ENCODE assay signal across 11 cellular contexts in genomic region chr2:173218331-173219056, GRCh38.
A peak's percentile ranks its signal among the peaks of the same experiment; 100 is the strongest.
DNase-seq lines count a peak whose midpoint lies in the region; ATAC-seq and TF ChIP-seq lines count a peak whose summit lies in the region.
"Had no signal": no experiment of that assay in that cellular context is flagged by ENCODE, and none has a peak within 500 bp of the region (broad histone marks: within the 10 kb centered on the region; RNA-seq: fewer than 3 reads in every experiment).

No MANE protein-coding gene starts in this region.

- H3K27ac Mint-ChIP-seq in neural progenitor cell = peak overlapping the region; percentile 100
- no peak overlapping the region for H3K27ac Mint-ChIP-seq in activated CD4-positive, alpha-beta memory T cell treated with anti-CD3 and anti-CD28 coated beads, Interleukin-2, amount 10 ng/mL, durations not matched to agents 7 days and 5 days
- H3K27ac Mint-ChIP-seq: activated CD4-positive, alpha-beta memory T cell treated with anti-CD3 and anti-CD28 coated beads for 36 hours had no signal

- no peak overlapping the region for H3K4me2 ChIP-seq in DND-41 (ENCODE audit: insufficient read depth, low read length)
- H3K4me2 ChIP-seq in neural progenitor cell = peak overlapping the region; percentile 42

- intact Hi-C loops in Panc1 (cut with micrococcal nuclease; ENCODE audit: unreplicated experiment) = no loop called here

- no peaks in the 10 kb centered on the region; the same call in 1 of the 2 replicates for H3K36me3 ChIP-seq in DND-41 (ENCODE audit: insufficient read depth, low read length)
- H3K36me3 ChIP-seq in Panc1 (ENCODE audit: control insufficient read depth, insufficient read depth, low read length) = peaks cover 8% of the 10 kb centered on the region
- H3K36me3 ChIP-seq in neural progenitor cell = no peaks in the 10 kb centered on the region

- H3K4me3 Mint-ChIP-seq in neural progenitor cell = peak overlapping the region; percentile 63
- H3K4me3 Mint-ChIP-seq in activated CD4-positive, alpha-beta memory T cell treated with anti-CD3 and anti-CD28 coated beads, Interleukin-2, amount 10 ng/mL, durations not matched to agents 7 days and 5 days = no peak overlapping the region
- H3K4me3 Mint-ChIP-seq: activated CD4-positive, alpha-beta memory T cell treated with anti-CD3 and anti-CD28 coated beads for 36 hours had no signal

- H3F3A ChIP-seq in neural progenitor cell (ENCODE audit: low read depth) = peaks cover 13% of the 10 kb centered on the region

- H3K4me3 ChIP-seq in DND-41 (ENCODE audit: low read depth in 1 of 2, low read length in 2 of 2) = no peak overlapping the region
- H3K4me3 ChIP-seq in Panc1 (ENCODE audit: low read depth in 2 of 2, low read length in 2 of 2) = no peak overlapping the region
- H3K4me3 ChIP-seq in fibroblast of villous mesenchyme (ENCODE audit: low read depth, low read length) = no peak overlapping the region
- no peak overlapping the region for H3K4me3 ChIP-seq in neural progenitor cell
- H3K4me3 ChIP-seq: ascending aorta had no signal

- peaks cover 44% of the 10 kb centered on the region for H3K4me1 Mint-ChIP-seq in neural progenitor cell
- peaks cover 5% of the 10 kb centered on the region for H3K4me1 Mint-ChIP-seq in activated CD4-positive, alpha-beta memory T cell treated with anti-CD3 and anti-CD28 coated beads, Interleukin-2, amount 10 ng/mL, durations not matched to agents 7 days and 5 days

- H3K27ac ChIP-seq in DND-41 (ENCODE audit: low read length) = no peak overlapping the region
- H3K27ac ChIP-seq in Panc1 (ENCODE audit: low read length) = peak overlapping the region; percentile 79
- peak overlapping the region; percentile 30 for H3K27ac ChIP-seq in neural progenitor cell
- H3K27ac ChIP-seq: ascending aorta had no signal

- CTCF ChIA-PET in Panc1 (lab: Charles Lee) = no interaction called here
- CTCF ChIA-PET in activated CD4-positive, alpha-beta memory T cell treated with anti-CD3 and anti-CD28 coated beads, Interleukin-2, amount 10 ng/mL, durations not matched to agents 7 days and 5 days (lab: Charles Lee) = interaction anchor here (0.9 to 3.0 kb wide), 4 partner anchors 8 to 191 kb away, joined by 3 to 22 read pairs (median 8); no protein-coding TSS in a partner anchor

- H3K9ac ChIP-seq in DND-41 (ENCODE audit: low read depth, low read length) (no peak overlapping the region), neural progenitor cell (no peak overlapping the region)

- in situ Hi-C loops in Panc1 (cut with HindIII; ENCODE audit: low pct_unique_long_range_greater_than_20kb, low sequenced_read_pairs) = no loop called here

- H2AFZ ChIP-seq in DND-41 (ENCODE audit: low read depth, low read length) = no peak overlapping the region
- H2AFZ ChIP-seq in neural progenitor cell (replicated peaks) = peak overlapping the region; percentile 29

- no peak for TF ChIP-seq CTCF in DND-41 (IDR thresholded peaks at IDR 0.05; ENCODE audit: borderline replicate concordance, extremely low read depth, low read length, poor library complexity, severe bottlenecking)
- no peak for TF ChIP-seq CTCF in Panc1 (IDR thresholded peaks at IDR 0.05)
- no peak for TF ChIP-seq CTCF in fibroblast of villous mesenchyme (IDR thresholded peaks at IDR 0.05; ENCODE audit: insufficient read depth, low read depth, low read length)
- TF ChIP-seq CTCF in neural progenitor cell (IDR thresholded peaks at IDR 0.05) = no peak

- no peak for DNase-seq in DND-41
- DNase-seq in Panc1 (ENCODE audit: low read depth, low spot score) = no peak
- DNase-seq in fibroblast of villous mesenchyme (ENCODE audit: low read depth) = peak; percentile 45
- DNase-seq in neural progenitor cell (ENCODE audit: low spot score) = peak; percentile 50
- DNase-seq in HUDEP-2 (lab: John Stamatoyannopoulos, UW; ENCODE audit: unreplicated experiment in 76 of 76) = no peak
- no peak for DNase-seq in activated CD4-positive, alpha-beta memory T cell treated with anti-CD3 and anti-CD28 coated beads, Interleukin-2, amount 10 ng/mL, durations not matched to agents 7 days and 5 days
- DNase-seq in NCI-H128 (lab: John Stamatoyannopoulos, UW; ENCODE audit: unreplicated experiment) = no peak
- no peak for DNase-seq in EL
- DNase-seq: activated CD4-positive, alpha-beta memory T cell treated with anti-CD3 and anti-CD28 coated beads for 36 hours; NCI-H1105 had no signal

- H3K27me3 Mint-ChIP-seq in neural progenitor cell (ENCODE audit: insufficient read depth, low read depth) = peaks cover 6% of the 10 kb centered on the region
- peaks cover 9% of the 10 kb centered on the region for H3K27me3 Mint-ChIP-seq in activated CD4-positive, alpha-beta memory T cell treated with anti-CD3 and anti-CD28 coated beads, Interleukin-2, amount 10 ng/mL, durations not matched to agents 7 days and 5 days
- H3K27me3 Mint-ChIP-seq: activated CD4-positive, alpha-beta memory T cell treated with anti-CD3 and anti-CD28 coated beads for 36 hours had no signal

- BruUV-seq in Panc1 (replicated peaks; lab: Mats Ljungman, UMichigan) = no TSS peak

- H3K4me1 ChIP-seq in DND-41 (ENCODE audit: insufficient read depth, low read length) = peaks cover 5% of the 10 kb centered on the region; the same call in 1 of the 2 replicates
- H3K4me1 ChIP-seq in Panc1 (ENCODE audit: control insufficient read depth, insufficient read depth, low read length) = peaks cover 16% of the 10 kb centered on the region
- peaks cover 35% of the 10 kb centered on the region for H3K4me1 ChIP-seq in neural progenitor cell
- H3K4me1 ChIP-seq: ascending aorta had no signal

- no peaks in the 10 kb centered on the region for H3K9me3 ChIP-seq in DND-41 (ENCODE audit: insufficient read depth, low read length, severe bottlenecking)
- no peaks in the 10 kb centered on the region for H3K9me3 ChIP-seq in Panc1 (ENCODE audit: control insufficient read depth, insufficient read depth, low read depth, low read length)
- no peaks in the 10 kb centered on the region for H3K9me3 ChIP-seq in neural progenitor cell (ENCODE audit: low read depth)
- H3K9me3 ChIP-seq: ascending aorta had no signal

- H3K9me3 Mint-ChIP-seq in neural progenitor cell = no peaks in the 10 kb centered on the region
- no peaks in the 10 kb centered on the region for H3K9me3 Mint-ChIP-seq in activated CD4-positive, alpha-beta memory T cell treated with anti-CD3 and anti-CD28 coated beads, Interleukin-2, amount 10 ng/mL, durations not matched to agents 7 days and 5 days
- H3K9me3 Mint-ChIP-seq: activated CD4-positive, alpha-beta memory T cell treated with anti-CD3 and anti-CD28 coated beads for 36 hours had no signal

- H3K36me3 Mint-ChIP-seq in neural progenitor cell = peaks cover 4% of the 10 kb centered on the region
- H3K36me3 Mint-ChIP-seq in activated CD4-positive, alpha-beta memory T cell treated with anti-CD3 and anti-CD28 coated beads, Interleukin-2, amount 10 ng/mL, durations not matched to agents 7 days and 5 days (ENCODE audit: low read depth) = no peaks in the 10 kb centered on the region
- H3K36me3 Mint-ChIP-seq: activated CD4-positive, alpha-beta memory T cell treated with anti-CD3 and anti-CD28 coated beads for 36 hours had no signal

- POLR2A ChIA-PET in Panc1 (lab: Charles Lee) = interaction anchor here (0.6 kb wide), 1 partner anchor 167 kb away, joined by 3 read pairs; no protein-coding TSS in a partner anchor
- POLR2A ChIA-PET in activated CD4-positive, alpha-beta memory T cell treated with anti-CD3 and anti-CD28 coated beads, Interleukin-2, amount 10 ng/mL, durations not matched to agents 7 days and 5 days (lab: Charles Lee) = interaction anchor here (0.5 kb wide), 1 partner anchor 191 kb away, joined by 3 read pairs; no protein-coding TSS in a partner anchor

- H3K79me2 ChIP-seq in DND-41 (ENCODE audit: insufficient read depth, low read length) = no peaks in the 10 kb centered on the region
- H3K79me2 ChIP-seq in neural progenitor cell (ENCODE audit: low read depth) = no peaks in the 10 kb centered on the region

- H3K27me3 ChIP-seq in DND-41 (ENCODE audit: insufficient read depth, low read length, poor library complexity) (no peaks in the 10 kb centered on the region), Panc1 (ENCODE audit: control insufficient read depth, insufficient read depth, low read length) (no peaks in the 10 kb centered on the region), neural progenitor cell (no peaks in the 10 kb centered on the region)
- H3K27me3 ChIP-seq: ascending aorta had no signal

- ATAC-seq in DND-41 (ENCODE audit: insufficient read depth, low read depth) = peak; percentile 49; the same call in 2 of the 3 replicates
- ATAC-seq in Panc1 = peak; percentile 75

- H4K20me1 ChIP-seq in DND-41 (ENCODE audit: insufficient read depth, low read length) (no peaks in the 10 kb centered on the region), neural progenitor cell (ENCODE audit: low read depth) (no peaks in the 10 kb centered on the region)

Comparison
In these comparisons a context has a peak if more than half of its experiments do, and no peak if none do; other contexts are left out.
1. DNase-seq: peak in fibroblast of villous mesenchyme (single experiment) and neural progenitor cell (single experiment); none in DND-41 (single experiment), Panc1 (single experiment), HUDEP-2 (0 of 76), activated CD4-positive, alpha-beta memory T cell treated with anti-CD3 and anti-CD28 coated beads, Interleukin-2, amount 10 ng/mL, durations not matched to agents 7 days and 5 days (single experiment), NCI-H128 (single experiment) and EL (single experiment).